Comparison of ENCODE assay signal across 1 cellular context in the genomic region with DNA sequence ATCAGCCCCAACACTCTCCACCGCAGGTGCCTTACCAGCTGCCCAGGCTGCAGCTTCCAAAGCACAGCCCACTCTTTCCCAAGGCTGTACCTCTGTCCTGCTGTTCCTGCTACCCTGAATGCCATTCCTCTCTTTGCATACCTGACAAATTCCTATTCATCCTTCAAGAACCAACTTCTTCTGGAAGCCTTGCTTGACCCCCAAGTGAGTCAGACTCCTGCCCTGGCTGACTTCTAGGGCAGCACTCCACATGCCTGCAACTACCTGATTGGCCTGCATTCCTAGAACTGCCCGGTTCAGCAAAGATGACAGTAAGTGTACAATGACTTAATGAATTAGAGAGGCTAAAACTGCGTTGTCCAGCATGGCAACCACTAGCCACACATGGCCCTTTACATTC.
TF ChIP-seq lines count a peak whose summit lies in the region.

No MANE protein-coding gene starts in this region.

TF ChIP-seq in endothelial cell of umbilical vein, 7 proteins besides CTCF, POLR2A, EP300 and RAD21:
- TF ChIP-seq MYC (IDR thresholded peaks at IDR 0.05; ENCODE audit: low read depth, low read length) (no peak), POLR2AphosphoS5 (IDR thresholded peaks at IDR 0.05; ENCODE audit: insufficient read depth, low read depth, low read length) (no peak), FOS (IDR thresholded peaks at IDR 0.05; ENCODE audit: borderline replicate concordance, insufficient read depth, low read length) (no peak), JUN (IDR thresholded peaks at IDR 0.05; ENCODE audit: borderline replicate concordance, insufficient read depth, insufficient read length, low read depth) (no peak), GATA2 (IDR thresholded peaks at IDR 0.05; ENCODE audit: insufficient read depth, insufficient read length, low read depth, low read length) (no peak), EZH2 (IDR thresholded peaks at IDR 0.05; ENCODE audit: borderline replicate concordance, low read depth, low read length, severe bottlenecking) (no peak)
